In the genomic region with DNA sequence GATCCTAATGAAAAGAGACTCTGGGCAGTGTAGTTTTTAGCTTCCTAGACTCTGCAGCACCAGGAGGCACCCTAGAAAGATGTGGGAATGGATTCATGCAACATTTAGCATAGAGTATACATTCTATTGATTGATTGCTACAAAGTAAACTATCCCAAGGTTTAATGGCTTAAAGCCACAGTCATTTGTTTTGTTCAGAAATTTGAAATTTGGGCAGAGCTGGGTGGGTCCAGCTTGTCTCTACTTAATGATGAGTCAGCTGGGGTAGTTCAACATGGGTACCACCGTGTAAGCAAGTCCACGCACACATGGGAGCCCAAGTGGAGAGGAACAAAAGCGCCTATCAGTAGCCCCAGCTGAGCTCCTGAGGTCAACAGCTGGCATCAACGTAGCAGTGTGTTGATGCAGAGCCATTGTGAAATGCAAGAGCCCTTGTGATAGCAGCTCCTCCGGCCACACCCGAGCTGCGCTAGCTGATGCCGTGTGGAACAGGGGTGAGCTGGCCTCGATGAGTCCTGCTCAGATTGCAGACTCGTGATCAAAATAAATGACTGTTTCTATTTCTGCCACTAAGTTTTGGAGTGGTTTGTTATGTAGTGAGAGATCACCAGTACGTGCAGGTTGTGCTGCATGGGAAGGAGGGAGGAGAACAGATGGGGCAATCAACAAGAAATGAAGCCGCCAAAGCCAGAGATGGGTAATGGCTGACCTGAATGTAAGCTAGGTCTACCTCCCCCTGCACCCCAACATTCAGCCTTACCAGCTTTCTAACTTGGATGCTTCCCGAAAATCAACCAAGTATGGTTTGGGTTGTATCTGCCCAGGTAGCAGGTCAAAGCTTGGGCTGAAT, we compare ENCODE assay signal across 12 cellular contexts.
DNase-seq lines count a peak whose midpoint lies in the region; ATAC-seq and TF ChIP-seq lines count a peak whose summit lies in the region.
"Had no signal": no experiment of that assay in that cellular context is flagged by ENCODE, and none has a peak within 500 bp of the region (broad histone marks: within the 10 kb centered on the region; RNA-seq: fewer than 3 reads in every experiment).

No MANE protein-coding gene starts in this region.

- ATAC-seq in HG02588 (IDR thresholded peaks at IDR 0.05; ENCODE audit: unreplicated experiment) (no peak), HG02885 (IDR thresholded peaks at IDR 0.05; ENCODE audit: poor library complexity, unreplicated experiment) (no peak)
- ATAC-seq: activated CD8-positive, alpha-beta memory T cell treated with anti-CD3 and anti-CD28 coated beads, Interleukin-2, amount 10 ng/mL, durations not matched to agents 7 days and 5 days; CD8-positive, alpha-beta T cell had no signal

- peak; percentile 83 for DNase-seq in DMS153 (lab: John Stamatoyannopoulos, UW)
- DNase-seq in NCI-H128 (lab: John Stamatoyannopoulos, UW; ENCODE audit: unreplicated experiment), result peak; percentile 42
- peak; percentile 35 for DNase-seq in NCI-H510A treated with DMSO at 0.1 percent for 48 hours (lab: John Stamatoyannopoulos, UW)
- peak; percentile 47 for DNase-seq in fibroblast of mammary gland (ENCODE audit: low read depth)
- no peak for DNase-seq in NK-92 (lab: John Stamatoyannopoulos, UW; ENCODE audit: unreplicated experiment)
- DNase-seq: activated CD4-positive, CD25-positive, alpha-beta regulatory T cell treated with anti-CD3 and anti-CD28 coated beads, Interleukin-2, amount 50 U/mL, for 72 hours; activated CD8-positive, alpha-beta memory T cell treated with anti-CD3 and anti-CD28 coated beads, Interleukin-2, amount 10 ng/mL, durations not matched to agents 7 days and 5 days; CD8-positive, alpha-beta T cell; NCI-H1048; NCI-H226 had no signal

- TF ChIP-seq CTCF in fibroblast of mammary gland (conservative IDR thresholded peaks at IDR 0.05; ENCODE audit: control insufficient read depth, insufficient read depth, low read depth, low read length), result no peak

- no peak overlapping the region for H3K4me3 ChIP-seq in fibroblast of mammary gland (ENCODE audit: control insufficient read depth, low read depth, low read length)
